Comparison of ENCODE assay signal across 19 cellular contexts in genomic region chr7:128422037-128422436, GRCh38. TPM values are rescaled to one million over a fixed set of nuclear protein-coding genes. Genes with fewer than 3 reads are reported as not detected.
DNase-seq lines count a peak whose midpoint lies in the region; ATAC-seq and TF ChIP-seq lines count a peak whose summit lies in the region.
"Had no signal": no experiment of that assay in that cellular context is flagged by ENCODE, and none has a peak within 500 bp of the region (broad histone marks: within the 10 kb centered on the region; RNA-seq: fewer than 3 reads in every experiment).

No MANE protein-coding gene starts in this region.

- H3K4me1 ChIP-seq in osteoblast (ENCODE audit: insufficient read depth, low read length) = no peaks in the 10 kb centered on the region
- H3K4me1 ChIP-seq: A549, HAP-1 had no signal

- no peaks in the 10 kb centered on the region for H3K36me3 ChIP-seq in osteoblast (ENCODE audit: insufficient read depth, low read length)
- H3K36me3 ChIP-seq: BE2C, HAP-1 had no signal

- no peaks in the 10 kb centered on the region for H3K79me2 ChIP-seq in osteoblast (ENCODE audit: insufficient read depth, low read length)

- H3K36me3 Mint-ChIP-seq in T-helper 17 cell (ENCODE audit: low read depth) (peaks cover 3% of the 10 kb centered on the region), brain (no peaks in the 10 kb centered on the region), natural killer cell (no peaks in the 10 kb centered on the region)
- H3K36me3 Mint-ChIP-seq: CD4-positive, alpha-beta memory T cell; IgD-negative memory B cell had no signal

- no peak overlapping the region for H3K4me3 Mint-ChIP-seq in T-helper 17 cell
- H3K4me3 Mint-ChIP-seq in brain = no peak overlapping the region
- H3K4me3 Mint-ChIP-seq in natural killer cell = peak overlapping the region; percentile 2
- H3K4me3 Mint-ChIP-seq: CD4-positive, alpha-beta memory T cell; HFFc6; IgD-negative memory B cell had no signal

- no peak overlapping the region for H3K4me3 ChIP-seq in osteoblast (ENCODE audit: insufficient read depth, low read length)
- no peak overlapping the region for H3K4me3 ChIP-seq in dorsolateral prefrontal cortex
- H3K4me3 ChIP-seq: A549, HAP-1 had no signal

- no peaks in the 10 kb centered on the region for H3K27me3 ChIP-seq in osteoblast (ENCODE audit: insufficient read depth, low read length)
- H3K27me3 ChIP-seq in dorsolateral prefrontal cortex = no peaks in the 10 kb centered on the region
- H3K27me3 ChIP-seq: BE2C had no signal

- H3K27ac Mint-ChIP-seq in T-helper 17 cell (peak overlapping the region; percentile 43), brain (peak overlapping the region in 3 of 5 experiments; percentile 19 to 93 (median 53)), natural killer cell (peak overlapping the region; percentile 80 to 90)
- H3K27ac Mint-ChIP-seq: HFFc6, IgD-negative memory B cell had no signal

- no peaks in the 10 kb centered on the region for H4K20me1 ChIP-seq in osteoblast (ENCODE audit: insufficient read depth, low read length)

- no peak overlapping the region for H2AFZ ChIP-seq in osteoblast (ENCODE audit: low read length)

- DNase-seq in T-helper 17 cell (no peak), natural killer cell (no peak), osteoblast (ENCODE audit: insufficient read length, low spot score, missing footprints) (peak; percentile 8), dorsolateral prefrontal cortex (no peak), SW480 (ENCODE audit: low spot score) (no peak), NCI-H2029 treated with DMSO at 0.1 percent for 48 hours (lab: John Stamatoyannopoulos, UW) (no peak), midbrain (lab: John Stamatoyannopoulos, UW) (no peak)
- DNase-seq: BE2C; CD4-positive, alpha-beta memory T cell; DMS153; DMS79 treated with DMSO at 0.1 percent for 48 hours; EL; GOT3; HFFc6 had no signal

- intact Hi-C loops in natural killer cell (cut with micrococcal nuclease) (no loop called here), dorsolateral prefrontal cortex (cut with DNase I) (no loop called here)

- TF ChIP-seq CTCF in brain (conservative IDR thresholded peaks at IDR 0.05) (no peak), natural killer cell (IDR thresholded peaks at IDR 0.05) (no peak), osteoblast (IDR thresholded peaks at IDR 0.05; ENCODE audit: extremely low read depth, low read depth, low read length) (no peak), dorsolateral prefrontal cortex (IDR thresholded peaks at IDR 0.05 in 54 of 56, conservative IDR thresholded peaks at IDR 0.05 in 2 of 56; ENCODE audit: low read depth in 1 of 56, partially characterized antibody in 56 of 56) (no peak)

- H3K9me3 ChIP-seq in T-helper 17 cell (ENCODE audit: control insufficient read depth, low read length, poor library complexity, severe bottlenecking) (no peaks in the 10 kb centered on the region), osteoblast (ENCODE audit: low read depth, low read length) (no peaks in the 10 kb centered on the region)
- H3K9me3 ChIP-seq: A549, BE2C, HAP-1 had no signal

- peaks cover 8% of the 10 kb centered on the region for H3K4me1 Mint-ChIP-seq in T-helper 17 cell
- H3K4me1 Mint-ChIP-seq in brain = peaks cover 11% of the 10 kb centered on the region
- peaks cover 31 to 45% of the 10 kb centered on the region in 2 donors for H3K4me1 Mint-ChIP-seq in natural killer cell
- H3K4me1 Mint-ChIP-seq: IgD-negative memory B cell had no signal

- peaks cover 13% of the 10 kb centered on the region for H3K27me3 Mint-ChIP-seq in T-helper 17 cell
- peaks cover 11% of the 10 kb centered on the region for H3K27me3 Mint-ChIP-seq in brain
- peaks cover 0 to 3% of the 10 kb centered on the region in 2 donors for H3K27me3 Mint-ChIP-seq in natural killer cell (ENCODE audit: low read depth in 2 of 2)

- no peak for ATAC-seq in T-helper 17 cell
- no peak for ATAC-seq in natural killer cell
- ATAC-seq: A549 had no signal

- H3K27ac ChIP-seq in osteoblast (ENCODE audit: low read depth, low read length) = no peak overlapping the region
- H3K27ac ChIP-seq in dorsolateral prefrontal cortex = peak overlapping the region in 1 of 59 donors; percentile 21
- H3K27ac ChIP-seq: A549, C4-2B had no signal

- H3K4me2 ChIP-seq in osteoblast (ENCODE audit: insufficient read depth, low read length) = no peak overlapping the region
- H3K4me2 ChIP-seq: A549 had no signal

- H3K9me3 Mint-ChIP-seq in brain (no peaks in the 10 kb centered on the region), natural killer cell (no peaks in the 10 kb centered on the region)
- H3K9me3 Mint-ChIP-seq: HFFc6, IgD-negative memory B cell had no signal

RNA-seq across cellular contexts. Expression of gene IMPDH1, which starts 12.3 kb away (rescaled TPM):
- 10 to 100 TPM; 52.5 to 55.9 TPM for total RNA-seq in T-helper 17 cell
- 25.1 TPM for polyA plus RNA-seq in brain (ENCODE audit: insufficient read depth, low read depth, low replicate concordance)
- 10 to 100 TPM; 77.8 to 94.1 (median 89.6) TPM for total RNA-seq in natural killer cell
- 31.5 and 35.8 TPM in 2 replicates for total RNA-seq in osteoblast
- total RNA-seq in dorsolateral prefrontal cortex = 10 to 100 TPM; 18.1 to 58.7 (median 39.5) TPM

RNA-seq across cellular contexts. Expression of gene HILPDA, which starts 33.6 kb away (rescaled TPM):
- total RNA-seq in T-helper 17 cell (1 to 10 TPM in 1 of 2 donors, under 1 TPM in 1; 0.96 to 1.1 TPM), natural killer cell (1 to 10 TPM; 1.9 to 5.1 (median 2.3) TPM), osteoblast (10.9 and 13.8 TPM in 2 replicates), dorsolateral prefrontal cortex (100 to 1,000 TPM in 10 of 120 experiments, 10 to 100 TPM in 108, 1 to 10 TPM in 2; 8.6 to 287 (median 24.8) TPM)
- polyA plus RNA-seq in brain (ENCODE audit: insufficient read depth, low read depth, low replicate concordance) = 24.3 TPM

RNA-seq across cellular contexts. Expression of gene METTL2B, which starts 54.5 kb away (rescaled TPM):
- total RNA-seq in T-helper 17 cell (10 to 100 TPM; 15.8 to 19.9 TPM), natural killer cell (10 to 100 TPM; 16.1 to 20.8 (median 20.0) TPM), osteoblast (29.5 and 30.8 TPM in 2 replicates), dorsolateral prefrontal cortex (10 to 100 TPM; 19.8 to 45.2 (median 29.5) TPM)
- 20.9 TPM for polyA plus RNA-seq in brain (ENCODE audit: insufficient read depth, low read depth, low replicate concordance)
